In genomic region chr5:38316544-38317224, GRCh38 we compare ENCODE assay signal across 15 cellular contexts. TPM values are rescaled to one million over a fixed set of nuclear protein-coding genes. Genes with fewer than 3 reads are reported as not detected.
DNase-seq lines count a peak whose midpoint lies in the region; FAIRE-seq and TF ChIP-seq lines count a peak whose summit lies in the region.
"Had no signal": no experiment of that assay in that cellular context is flagged by ENCODE, and none has a peak within 500 bp of the region (broad histone marks: within the 10 kb centered on the region; RNA-seq: fewer than 3 reads in every experiment).

No MANE protein-coding gene starts in this region.

- peaks cover 28% of the 10 kb centered on the region for H4K20me1 ChIP-seq in smooth muscle cell (ENCODE audit: low read depth)

- H3K9me3 ChIP-seq in smooth muscle cell (replicated peaks; ENCODE audit: low read depth): no peaks in the 10 kb centered on the region

- no peak overlapping the region for H3K27ac ChIP-seq in smooth muscle cell (ENCODE audit: low read depth)

- H3K4me1 ChIP-seq in smooth muscle cell (ENCODE audit: low read depth): no peaks in the 10 kb centered on the region

- no peaks in the 10 kb centered on the region for H3K27me3 ChIP-seq in smooth muscle cell (ENCODE audit: low read depth)

- peaks cover 96% of the 10 kb centered on the region for H3K79me2 ChIP-seq in smooth muscle cell (ENCODE audit: low read depth)

- 28% methylated on average over 6 of the region's 6 CpGs for WGBS in smooth muscle cell (ENCODE audit: low lambda C conversion rate)

- H3F3A ChIP-seq in smooth muscle cell (ENCODE audit: low read depth): no peaks in the 10 kb centered on the region

- H3K36me3 ChIP-seq in smooth muscle cell (ENCODE audit: low read depth): no peaks in the 10 kb centered on the region

- no peak overlapping the region for H2AFZ ChIP-seq in smooth muscle cell (ENCODE audit: low read depth)
- H2AFZ ChIP-seq: GM23338 had no signal

- no peak overlapping the region for H3K9ac ChIP-seq in smooth muscle cell (ENCODE audit: low read depth)

- no peak for TF ChIP-seq CTCF in fibroblast of pulmonary artery (IDR thresholded peaks at IDR 0.05; ENCODE audit: low read length, missing control alignments)
- no peak for TF ChIP-seq CTCF in smooth muscle cell (IDR thresholded peaks at IDR 0.05; ENCODE audit: borderline replicate concordance, insufficient read depth, poor library complexity, severe bottlenecking)

- FAIRE-seq in urothelium cell line (lab: Jason Lieb, UNC): no peak
- FAIRE-seq: bronchial epithelial cell, D721Med, GM12878 had no signal

- DNase-seq in EH (ENCODE audit: low read depth) (peak; percentile 69), NCI-H524 treated with DMSO at 0.1 percent for 48 hours (lab: John Stamatoyannopoulos, UW) (peak; percentile 87), fibroblast of pulmonary artery (ENCODE audit: low read depth) (peak; percentile 29), smooth muscle cell (lab: John Stamatoyannopoulos, UW; ENCODE audit: unreplicated experiment) (no peak), NCI-H526 treated with DMSO at 0.1 percent for 48 hours (lab: John Stamatoyannopoulos, UW) (no peak), urothelium cell line (ENCODE audit: low spot score) (no peak), NCI-H510A treated with DMSO at 0.1 percent for 48 hours (lab: John Stamatoyannopoulos, UW) (no peak), NCI-H146 (lab: John Stamatoyannopoulos, UW) (no peak)
- DNase-seq: activated CD4-positive, CD25-positive, alpha-beta regulatory T cell treated with anti-CD3 and anti-CD28 coated beads, Interleukin-2, amount 50 U/mL, for 72 hours had no signal

- no peak overlapping the region for H3K4me3 ChIP-seq in fibroblast of pulmonary artery (replicated peaks; ENCODE audit: low read depth, low read length)
- no peak overlapping the region for H3K4me3 ChIP-seq in smooth muscle cell
- H3K4me3 ChIP-seq: GM12878, GM23338 had no signal

- peak overlapping the region; percentile 49 for H3K4me2 ChIP-seq in smooth muscle cell
- H3K4me2 ChIP-seq: GM23338 had no signal

RNA-seq across cellular contexts. Expression of gene EGFLAM, which starts 58.3 kb away (rescaled TPM):
- 103 and 108 TPM in 2 replicates for total RNA-seq in smooth muscle cell
- 106 and 194 TPM in 2 replicates for polyA plus RNA-seq in smooth muscle cell
- total RNA-seq: activated T-helper 1 cell treated with anti-CD3 and anti-CD28 coated beads, Interleukin-12 subunit alpha, Interleukin-12 subunit beta, Interleukin-2, Interleukin-4 antibody, amounts not matched to agents 30 ng/mL and 10 ng/mL and 1 ng/mL, durations not matched to agents 14 hours and 24 hours and 36 hours; GM12878; HT-29 had no signal

Comparison
In these comparisons a context has a peak if more than half of its experiments do, and no peak if none do; other contexts are left out.
1. DNase-seq: peak in EH (single experiment), NCI-H524 treated with DMSO at 0.1 percent for 48 hours (single experiment) and fibroblast of pulmonary artery (single experiment); none in smooth muscle cell (single experiment), NCI-H526 treated with DMSO at 0.1 percent for 48 hours (single experiment), urothelium cell line (single experiment), NCI-H510A treated with DMSO at 0.1 percent for 48 hours (single experiment) and NCI-H146 (single experiment).